ENCODE assay signal across 15 cellular contexts in the genomic region with DNA sequence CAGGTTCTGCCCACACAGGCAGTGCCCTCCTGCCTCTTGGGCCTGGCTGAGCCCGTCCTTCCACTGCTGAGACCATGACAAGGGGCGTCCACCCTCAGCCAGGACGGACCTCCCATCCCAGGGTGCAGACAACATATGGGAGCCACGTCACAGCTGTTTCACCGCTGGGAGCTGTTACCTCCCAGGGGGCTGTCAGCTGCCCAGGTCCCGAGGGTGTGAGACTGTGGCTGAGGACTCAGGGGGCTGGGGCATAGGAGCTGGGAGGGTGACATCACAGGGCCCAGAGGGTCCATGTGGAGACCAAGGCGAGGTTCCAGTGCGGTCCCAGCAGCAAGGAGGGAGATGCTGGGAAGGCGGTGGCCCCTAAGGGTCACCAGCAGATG. TPM values are rescaled to one million over a fixed set of nuclear protein-coding genes. Genes with fewer than 3 reads are reported as not detected.
"Had no signal": no experiment of that assay in that cellular context is flagged by ENCODE, and none has a peak within 500 bp of the region (broad histone marks: within the 10 kb centered on the region; RNA-seq: fewer than 3 reads in every experiment).

No MANE protein-coding gene starts in this region.

- ATAC-seq: WTC11 had no signal

- H3K4me3 ChIP-seq: coronary artery had no signal

- H3K27ac ChIP-seq: coronary artery, epithelial cell of prostate had no signal

- DNase-seq: activated naive CD4-positive, alpha-beta T cell treated with anti-CD3 and anti-CD28 coated beads for 36 hours; activated T-cell treated with anti-CD3 and anti-CD28 coated beads for 4 hours; caudate nucleus; effector memory CD4-positive, alpha-beta T cell; stimulated activated CD4-positive, alpha-beta T cell treated with anti-CD3 and anti-CD28 coated beads, Interleukin-4, amount 100 ng/mL, for 24 hours had no signal

RNA-seq across cellular contexts. Expression of a gene that starts 31.2 kb away (rescaled TPM):
- polyA plus RNA-seq: naive thymus-derived CD4-positive, alpha-beta T cell had no signal

RNA-seq across cellular contexts. Expression of a gene that starts 53.2 kb away (rescaled TPM):
- total RNA-seq: activated CD4-positive, alpha-beta T cell treated with anti-CD3 and anti-CD28 coated beads, Interleukin-2, amount 10 ng/mL, durations not matched to agents 24 days and 14 days; activated CD8-positive, alpha-beta memory T cell treated with anti-CD3 and anti-CD28 coated beads for 36 hours; activated naive CD4-positive, alpha-beta T cell treated with anti-CD3 and anti-CD28 coated beads for 36 hours; activated T-helper 17 cell treated with anti-CD3 and anti-CD28 coated beads, Interleukin-2, amount 50 U/mL, for 72 hours; naive thymus-derived CD4-positive, alpha-beta T cell; omental fat pad; pulmonary artery endothelial cell had no signal
- polyA plus RNA-seq: naive thymus-derived CD4-positive, alpha-beta T cell had no signal

RNA-seq across cellular contexts. Expression of a gene that starts 57.2 kb away (rescaled TPM):
- total RNA-seq: activated CD4-positive, alpha-beta T cell treated with anti-CD3 and anti-CD28 coated beads, Interleukin-2, amount 10 ng/mL, durations not matched to agents 24 days and 14 days; activated naive CD4-positive, alpha-beta T cell treated with anti-CD3 and anti-CD28 coated beads for 36 hours; activated T-helper 17 cell treated with anti-CD3 and anti-CD28 coated beads, Interleukin-2, amount 50 U/mL, for 72 hours; kidney epithelial cell; pulmonary artery endothelial cell; WTC11 had no signal
